In genomic region chr14:32709072-32709471, GRCh38 we compare ENCODE assay signal across 11 cellular contexts.
A peak's percentile ranks its signal among the peaks of the same experiment; 100 is the strongest.
DNase-seq lines count a peak whose midpoint lies in the region; ATAC-seq and TF ChIP-seq lines count a peak whose summit lies in the region.
"Had no signal": no experiment of that assay in that cellular context is flagged by ENCODE, and none has a peak within 500 bp of the region (broad histone marks: within the 10 kb centered on the region; RNA-seq: fewer than 3 reads in every experiment).

No MANE protein-coding gene starts in this region.

- TF ChIP-seq RAD21 in Ishikawa (IDR thresholded peaks at IDR 0.05; ENCODE audit: low read depth): no peak

- H3K4me3 ChIP-seq in dorsolateral prefrontal cortex (peak overlapping the region in 9 of 59 donors; percentile 2 to 15 (median 10)), lower lobe of right lung (no peak overlapping the region), testis (no peak overlapping the region)

- no peaks in the 10 kb centered on the region for H3K9me3 ChIP-seq in lower lobe of right lung
- no peaks in the 10 kb centered on the region for H3K9me3 ChIP-seq in testis

- DNase-seq in dorsolateral prefrontal cortex: peak in 2 of 10 donors; percentile 26 to 28
- no peak for DNase-seq in lower lobe of right lung
- DNase-seq in testis: peak; percentile 65
- DNase-seq in LoVo (ENCODE audit: low spot score): no peak
- DNase-seq: activated CD4-positive, alpha-beta T cell treated with anti-CD3 and anti-CD28 coated beads for 36 hours; H9; NK-92 treated with Interleukin-12 subunit alpha and Interleukin-12 subunit beta, amount 100 ng/mL, for 24 hours had no signal

- H3K27ac ChIP-seq in dorsolateral prefrontal cortex (peak overlapping the region in 58 of 59 donors; percentile 4 to 91 (median 81)), lower lobe of right lung (peak overlapping the region; percentile 20), testis (peak overlapping the region; percentile 52 to 73)

- H3K4me1 ChIP-seq in lower lobe of right lung: peaks cover 17% of the 10 kb centered on the region
- H3K4me1 ChIP-seq in testis: peaks cover 15% of the 10 kb centered on the region

- peak in 3 of 56 donors; percentile 8 to 11 (median 9) for TF ChIP-seq CTCF in dorsolateral prefrontal cortex (IDR thresholded peaks at IDR 0.05 in 54 of 56, conservative IDR thresholded peaks at IDR 0.05 in 2 of 56; ENCODE audit: low read depth in 1 of 56, partially characterized antibody in 56 of 56)
- TF ChIP-seq CTCF in lower lobe of right lung (IDR thresholded peaks at IDR 0.05): no peak
- no peak for TF ChIP-seq CTCF in testis (IDR thresholded peaks at IDR 0.05)

- TF ChIP-seq POLR2A in testis (IDR thresholded peaks at IDR 0.05): no peak

- no peaks in the 10 kb centered on the region for H3K36me3 ChIP-seq in lower lobe of right lung
- no peaks in the 10 kb centered on the region for H3K36me3 ChIP-seq in testis (ENCODE audit: low read depth, missing control alignments)

- ATAC-seq in lower lobe of right lung (peak; percentile 30 to 63), HG03442 (IDR thresholded peaks at IDR 0.05; ENCODE audit: unreplicated experiment) (no peak), HG03457 (IDR thresholded peaks at IDR 0.05; ENCODE audit: unreplicated experiment) (no peak), HG03280 (IDR thresholded peaks at IDR 0.05; ENCODE audit: unreplicated experiment) (no peak)
- ATAC-seq: activated CD4-positive, alpha-beta T cell treated with anti-CD3 and anti-CD28 coated beads for 36 hours had no signal

- intact Hi-C loops in dorsolateral prefrontal cortex (cut with DNase I) (loop anchor here (5.0 to 10.0 kb wide), 2 partner anchors 54 to 113 kb away; no protein-coding TSS in a partner anchor), lower lobe of right lung (cut with DNase I) (no loop called here), testis (cut with DNase I; ENCODE audit: low total_unique reads) (no loop called here)

- no peak; the same call in 1 of the 2 replicates for TF ChIP-seq EP300 in Ishikawa (IDR thresholded peaks at IDR 0.05; ENCODE audit: borderline replicate concordance)

- H3K27me3 ChIP-seq in dorsolateral prefrontal cortex (no peaks in the 10 kb centered on the region), lower lobe of right lung (ENCODE audit: low read depth) (no peaks in the 10 kb centered on the region), testis (no peaks in the 10 kb centered on the region)

- WGBS in testis, 2 donors: 28 to 47% methylated on average over 3 of the region's 3 CpGs

TF ChIP-seq in Ishikawa, 13 proteins besides CTCF, POLR2A, EP300 and RAD21:
- peak; percentile 75 for TF ChIP-seq USF1 (IDR thresholded peaks at IDR 0.05)
- peak; percentile 53 for TF ChIP-seq NFIC (IDR thresholded peaks at IDR 0.05)
- no peak for TF ChIP-seq ZBTB7A (IDR thresholded peaks at IDR 0.05; ENCODE audit: low read depth)
- TF ChIP-seq, protein P1, sequence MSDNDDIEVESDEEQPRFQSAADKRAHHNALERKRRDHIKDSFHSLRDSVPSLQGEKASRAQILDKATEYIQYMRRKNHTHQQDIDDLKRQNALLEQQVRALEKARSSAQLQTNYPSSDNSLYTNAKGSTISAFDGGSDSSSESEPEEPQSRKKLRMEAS (IDR thresholded peaks at IDR 0.05): peak; percentile 46; the same call in 1 of the 2 replicates
- TF ChIP-seq TAF1 (IDR thresholded peaks at IDR 0.05; ENCODE audit: low read depth): no peak
- peak; percentile 33; the same call in 1 of the 2 replicates for TF ChIP-seq FOXM1 (IDR thresholded peaks at IDR 0.05; ENCODE audit: borderline replicate concordance, low read depth)

Comparison
In these comparisons a context has a peak if more than half of its experiments do, and no peak if none do; other contexts are left out.
1. H3K27ac ChIP-seq: peak in every context shown above with its lines; median percentile 81 in dorsolateral prefrontal cortex; 62 in testis; 20 in lower lobe of right lung.
2. ATAC-seq: peak in lower lobe of right lung (2 of 2); none in HG03442 (single experiment), HG03457 (single experiment) and HG03280 (single experiment).
3. intact Hi-C loops: an anchor here in dorsolateral prefrontal cortex (5.0 to 10.0 kb wide); none called in lower lobe of right lung and testis.